1 cellular context compared by ENCODE assay signal in the genomic region with DNA sequence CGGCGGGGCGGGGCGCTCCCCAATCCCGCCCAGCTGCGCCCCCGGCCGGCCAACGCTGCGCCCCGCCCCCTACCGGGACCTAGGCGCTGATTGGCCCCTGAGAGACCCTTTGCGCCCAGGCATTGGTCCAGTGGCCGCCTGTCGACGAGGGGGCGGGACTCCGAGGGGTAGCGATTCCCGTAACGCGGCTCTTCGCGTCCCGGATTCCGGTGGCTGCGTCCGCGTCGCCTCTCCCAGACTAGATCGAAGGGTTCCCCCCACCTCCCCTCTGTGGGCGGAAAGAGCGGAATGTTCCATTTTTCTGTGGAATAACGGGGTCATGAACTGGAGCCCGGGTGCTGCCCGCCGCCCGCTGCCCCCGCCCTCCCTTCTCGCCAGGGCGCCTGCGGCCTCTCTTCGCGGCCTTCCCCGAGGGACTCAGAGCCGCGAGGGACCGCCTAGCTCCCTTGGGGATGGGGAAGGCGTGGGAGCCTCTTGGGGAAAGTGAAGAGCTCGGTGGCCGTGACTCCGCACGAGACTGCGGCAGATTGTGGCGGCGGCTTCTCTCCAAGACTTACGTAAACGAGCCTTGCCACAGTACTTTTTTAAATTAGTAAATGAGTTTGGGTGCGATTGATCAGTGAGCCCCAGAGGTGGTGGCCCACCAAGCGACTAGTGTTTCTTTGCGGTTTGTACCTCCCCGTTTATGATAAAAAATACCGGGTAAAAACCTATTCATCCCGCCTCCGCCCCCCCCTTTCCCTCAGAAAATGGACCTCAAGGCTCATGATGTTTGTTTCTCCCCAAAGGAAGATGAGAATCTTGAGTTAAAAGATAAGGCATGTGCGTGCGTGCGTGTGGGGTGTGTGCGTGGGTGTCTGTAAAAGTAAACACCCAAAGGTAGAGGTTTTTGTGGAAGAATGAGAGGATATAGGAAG.
TF ChIP-seq lines count a peak whose summit lies in the region.

No MANE protein-coding gene starts in this region.

TF ChIP-seq in K562, 482 proteins besides CTCF, POLR2A, EP300 and RAD21 (continued from another document and continues in another):
- TF ChIP-seq ZNF318 (IDR thresholded peaks at IDR 0.05; ENCODE audit: borderline replicate concordance in 1 of 2, low read depth in 1 of 2) (no peak; a peak in 1 of 4 replicates), ZNF121 (CRISPR knock-in tag; conservative IDR thresholded peaks at IDR 0.05) (no peak), THRB (CRISPR knock-in tag; conservative IDR thresholded peaks at IDR 0.05) (no peak), RB1 (IDR thresholded peaks at IDR 0.05; ENCODE audit: low read depth) (no peak), FUS (optimal IDR thresholded peaks at IDR 0.05; ENCODE audit: low read depth, low read length) (no peak), CBX1 (IDR thresholded peaks at IDR 0.05; ENCODE audit: low read depth) (no peak), ZNF133 (CRISPR knock-in tag; IDR thresholded peaks at IDR 0.05) (no peak), ZNF184 (CRISPR knock-in tag; IDR thresholded peaks at IDR 0.05) (no peak), NUFIP1 (IDR thresholded peaks at IDR 0.05; ENCODE audit: partially characterized antibody) (no peak), NR3C1 (CRISPR knock-in tag; IDR thresholded peaks at IDR 0.05) (no peak), PRDM10 (IDR thresholded peaks at IDR 0.05; ENCODE audit: partially characterized antibody) (peak; percentile 93), CHD4 (IDR thresholded peaks at IDR 0.05; ENCODE audit: insufficient read depth, insufficient replicate concordance, low read depth, low read length, poor library complexity, severe bottlenecking) (no peak), ZNF699 (CRISPR knock-in tag; IDR thresholded peaks at IDR 0.05; ENCODE audit: insufficient replicate concordance) (no peak), C11orf30 (IDR thresholded peaks at IDR 0.05; ENCODE audit: low read depth) (no peak)
- TF ChIP-seq, protein P1, sequence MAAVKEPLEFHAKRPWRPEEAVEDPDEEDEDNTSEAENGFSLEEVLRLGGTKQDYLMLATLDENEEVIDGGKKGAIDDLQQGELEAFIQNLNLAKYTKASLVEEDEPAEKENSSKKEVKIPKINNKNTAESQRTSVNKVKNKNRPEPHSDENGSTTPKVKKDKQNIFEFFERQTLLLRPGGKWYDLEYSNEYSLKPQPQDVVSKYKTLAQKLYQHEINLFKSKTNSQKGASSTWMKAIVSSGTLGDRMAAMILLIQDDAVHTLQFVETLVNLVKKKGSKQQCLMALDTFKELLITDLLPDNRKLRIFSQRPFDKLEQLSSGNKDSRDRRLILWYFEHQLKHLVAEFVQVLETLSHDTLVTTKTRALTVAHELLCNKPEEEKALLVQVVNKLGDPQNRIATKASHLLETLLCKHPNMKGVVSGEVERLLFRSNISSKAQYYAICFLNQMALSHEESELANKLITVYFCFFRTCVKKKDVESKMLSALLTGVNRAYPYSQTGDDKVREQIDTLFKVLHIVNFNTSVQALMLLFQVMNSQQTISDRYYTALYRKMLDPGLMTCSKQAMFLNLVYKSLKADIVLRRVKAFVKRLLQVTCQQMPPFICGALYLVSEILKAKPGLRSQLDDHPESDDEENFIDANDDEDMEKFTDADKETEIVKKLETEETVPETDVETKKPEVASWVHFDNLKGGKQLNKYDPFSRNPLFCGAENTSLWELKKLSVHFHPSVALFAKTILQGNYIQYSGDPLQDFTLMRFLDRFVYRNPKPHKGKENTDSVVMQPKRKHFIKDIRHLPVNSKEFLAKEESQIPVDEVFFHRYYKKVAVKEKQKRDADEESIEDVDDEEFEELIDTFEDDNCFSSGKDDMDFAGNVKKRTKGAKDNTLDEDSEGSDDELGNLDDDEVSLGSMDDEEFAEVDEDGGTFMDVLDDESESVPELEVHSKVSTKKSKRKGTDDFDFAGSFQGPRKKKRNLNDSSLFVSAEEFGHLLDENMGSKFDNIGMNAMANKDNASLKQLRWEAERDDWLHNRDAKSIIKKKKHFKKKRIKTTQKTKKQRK (IDR thresholded peaks at IDR 0.05; ENCODE audit: borderline replicate concordance, low read depth, low read length): no peak
- TF ChIP-seq, protein P2, sequence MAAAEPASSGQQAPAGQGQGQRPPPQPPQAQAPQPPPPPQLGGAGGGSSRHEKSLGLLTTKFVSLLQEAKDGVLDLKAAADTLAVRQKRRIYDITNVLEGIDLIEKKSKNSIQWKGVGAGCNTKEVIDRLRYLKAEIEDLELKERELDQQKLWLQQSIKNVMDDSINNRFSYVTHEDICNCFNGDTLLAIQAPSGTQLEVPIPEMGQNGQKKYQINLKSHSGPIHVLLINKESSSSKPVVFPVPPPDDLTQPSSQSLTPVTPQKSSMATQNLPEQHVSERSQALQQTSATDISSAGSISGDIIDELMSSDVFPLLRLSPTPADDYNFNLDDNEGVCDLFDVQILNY (CRISPR knock-in tag; IDR thresholded peaks at IDR 0.05): no peak
- TF ChIP-seq, protein P3, sequence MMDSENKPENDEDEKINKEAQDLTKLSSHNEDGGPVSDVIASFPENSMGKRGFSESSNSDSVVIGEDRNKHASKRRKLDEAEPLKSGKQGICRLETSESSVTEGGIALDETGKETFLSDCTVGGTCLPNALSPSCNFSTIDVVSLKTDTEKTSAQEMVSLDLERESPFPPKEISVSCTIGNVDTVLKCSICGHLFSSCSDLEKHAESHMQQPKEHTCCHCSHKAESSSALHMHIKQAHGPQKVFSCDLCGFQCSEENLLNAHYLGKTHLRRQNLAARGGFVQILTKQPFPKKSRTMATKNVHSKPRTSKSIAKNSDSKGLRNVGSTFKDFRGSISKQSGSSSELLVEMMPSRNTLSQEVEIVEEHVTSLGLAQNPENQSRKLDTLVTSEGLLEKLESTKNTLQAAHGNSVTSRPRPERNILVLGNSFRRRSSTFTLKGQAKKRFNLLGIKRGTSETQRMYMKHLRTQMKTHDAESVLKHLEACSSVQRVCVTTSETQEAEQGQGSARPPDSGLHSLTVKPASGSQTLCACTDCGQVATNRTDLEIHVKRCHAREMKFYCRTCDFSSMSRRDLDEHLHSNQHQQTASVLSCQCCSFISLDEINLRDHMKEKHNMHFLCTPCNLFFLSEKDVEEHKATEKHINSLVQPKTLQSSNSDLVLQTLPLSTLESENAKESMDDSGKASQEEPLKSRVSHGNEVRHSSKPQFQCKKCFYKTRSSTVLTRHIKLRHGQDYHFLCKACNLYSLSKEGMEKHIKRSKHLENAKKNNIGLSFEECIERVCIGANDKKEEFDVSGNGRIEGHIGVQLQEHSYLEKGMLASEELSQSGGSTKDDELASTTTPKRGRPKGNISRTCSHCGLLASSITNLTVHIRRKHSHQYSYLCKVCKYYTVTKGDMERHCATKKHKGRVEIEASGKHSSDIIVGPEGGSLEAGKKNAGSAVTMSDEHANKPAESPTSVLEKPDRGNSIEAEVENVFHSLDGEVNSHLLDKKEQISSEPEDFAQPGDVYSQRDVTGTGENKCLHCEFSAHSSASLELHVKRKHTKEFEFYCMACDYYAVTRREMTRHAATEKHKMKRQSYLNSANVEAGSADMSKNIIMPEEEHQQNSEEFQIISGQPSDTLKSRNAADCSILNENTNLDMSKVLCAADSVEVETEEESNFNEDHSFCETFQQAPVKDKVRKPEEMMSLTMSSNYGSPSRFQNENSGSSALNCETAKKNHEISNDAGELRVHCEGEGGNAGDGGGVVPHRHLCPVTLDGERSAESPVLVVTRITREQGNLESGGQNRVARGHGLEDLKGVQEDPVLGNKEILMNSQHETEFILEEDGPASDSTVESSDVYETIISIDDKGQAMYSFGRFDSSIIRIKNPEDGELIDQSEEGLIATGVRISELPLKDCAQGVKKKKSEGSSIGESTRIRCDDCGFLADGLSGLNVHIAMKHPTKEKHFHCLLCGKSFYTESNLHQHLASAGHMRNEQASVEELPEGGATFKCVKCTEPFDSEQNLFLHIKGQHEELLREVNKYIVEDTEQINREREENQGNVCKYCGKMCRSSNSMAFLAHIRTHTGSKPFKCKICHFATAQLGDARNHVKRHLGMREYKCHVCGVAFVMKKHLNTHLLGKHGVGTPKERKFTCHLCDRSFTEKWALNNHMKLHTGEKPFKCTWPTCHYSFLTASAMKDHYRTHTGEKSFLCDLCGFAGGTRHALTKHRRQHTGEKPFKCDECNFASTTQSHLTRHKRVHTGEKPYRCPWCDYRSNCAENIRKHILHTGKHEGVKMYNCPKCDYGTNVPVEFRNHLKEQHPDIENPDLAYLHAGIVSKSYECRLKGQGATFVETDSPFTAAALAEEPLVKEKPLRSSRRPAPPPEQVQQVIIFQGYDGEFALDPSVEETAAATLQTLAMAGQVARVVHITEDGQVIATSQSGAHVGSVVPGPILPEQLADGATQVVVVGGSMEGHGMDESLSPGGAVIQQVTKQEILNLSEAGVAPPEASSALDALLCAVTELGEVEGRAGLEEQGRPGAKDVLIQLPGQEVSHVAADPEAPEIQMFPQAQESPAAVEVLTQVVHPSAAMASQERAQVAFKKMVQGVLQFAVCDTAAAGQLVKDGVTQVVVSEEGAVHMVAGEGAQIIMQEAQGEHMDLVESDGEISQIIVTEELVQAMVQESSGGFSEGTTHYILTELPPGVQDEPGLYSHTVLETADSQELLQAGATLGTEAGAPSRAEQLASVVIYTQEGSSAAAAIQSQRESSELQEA (IDR thresholded peaks at IDR 0.05; ENCODE audit: low read depth): no peak
